1 cellular context compared by ENCODE assay signal in genomic region chr11:126268708-126269579, GRCh38.
TF ChIP-seq lines count a peak whose summit lies in the region.

TSS of gene FOXRED1 (plus strand) at chr11:126269154. CDS start at chr11:126269207, 53 bp downstream.
TSS of gene SRPRA (minus strand) at chr11:126268895. CDS start at chr11:126268804, 91 bp downstream.

TF ChIP-seq in K562, 482 proteins besides CTCF, POLR2A, EP300 and RAD21 (continued from another document and continues in another):
- TF ChIP-seq FOS (IDR thresholded peaks at IDR 0.05; ENCODE audit: extremely low read depth, insufficient read length): peak; percentile 76
- TF ChIP-seq JUND (IDR thresholded peaks at IDR 0.05; ENCODE audit: borderline replicate concordance, low read depth, low read length): peak; percentile 72
- no peak for TF ChIP-seq JUND (tag; IDR thresholded peaks at IDR 0.05; ENCODE audit: borderline replicate concordance, low read depth, low read length)
- no peak for TF ChIP-seq CREB5 (CRISPR knock-in tag; IDR thresholded peaks at IDR 0.05)
- TF ChIP-seq ZBTB9 (CRISPR knock-in tag; IDR thresholded peaks at IDR 0.05): peak; percentile 42; the same call in 1 of the 2 replicates
- TF ChIP-seq NCOR1 (IDR thresholded peaks at IDR 0.05): no peak
- peak; percentile 28; the same call in 1 of the 2 replicates for TF ChIP-seq L3MBTL2 (IDR thresholded peaks at IDR 0.05)
- TF ChIP-seq YY1 (IDR thresholded peaks at IDR 0.05; ENCODE audit: borderline replicate concordance in 1 of 3, control insufficient read depth in 1 of 3, extremely low read depth in 1 of 3, insufficient read depth in 3 of 3, insufficient read length in 1 of 3, insufficient replicate concordance in 2 of 3, low read depth in 1 of 3, low read length in 2 of 3): peak; percentile 15 to 88 (median 81)
- TF ChIP-seq ZNF707 (CRISPR knock-in tag; conservative IDR thresholded peaks at IDR 0.05): no peak
- TF ChIP-seq STAT6 (CRISPR knock-in tag; IDR thresholded peaks at IDR 0.05): no peak
- peak; percentile 93 for TF ChIP-seq GABPB1 (CRISPR knock-in tag; IDR thresholded peaks at IDR 0.05)
- TF ChIP-seq TEAD2 (tag; IDR thresholded peaks at IDR 0.05): no peak
- peak in 1 of 2 experiments; percentile 85; a peak in 2 of 4 replicates for TF ChIP-seq ZNF639 (CRISPR knock-in tag; conservative IDR thresholded peaks at IDR 0.05 in 1 of 2, IDR thresholded peaks at IDR 0.05 in 1 of 2)
- no peak for TF ChIP-seq KDM1A (IDR thresholded peaks at IDR 0.05)
- no peak for TF ChIP-seq RBM34 (IDR thresholded peaks at IDR 0.05; ENCODE audit: borderline replicate concordance, insufficient read depth, low read length)
- TF ChIP-seq MEIS2 (IDR thresholded peaks at IDR 0.05; ENCODE audit: partially characterized antibody): no peak
- TF ChIP-seq MAZ (CRISPR knock-in tag; conservative IDR thresholded peaks at IDR 0.05 in 1 of 2, IDR thresholded peaks at IDR 0.05 in 1 of 2): peak; percentile 99 to 100
- 0 out of 2 replicates have a peak, but pooled peaks have one; percentile 37 for TF ChIP-seq TEAD4 (IDR thresholded peaks at IDR 0.05; ENCODE audit: low read length)
- TF ChIP-seq TEAD4 (CRISPR knock-in tag; IDR thresholded peaks at IDR 0.05; ENCODE audit: borderline replicate concordance): no peak
- no peak for TF ChIP-seq ZNF644 (tag; IDR thresholded peaks at IDR 0.05; ENCODE audit: low read depth)
- peak; percentile 63; the same call in 1 of the 2 replicates for TF ChIP-seq RFX5 (IDR thresholded peaks at IDR 0.05; ENCODE audit: low read depth, low read length)
- TF ChIP-seq NCOA6 (IDR thresholded peaks at IDR 0.05): no peak
- TF ChIP-seq DMBX1 (CRISPR knock-in tag; IDR thresholded peaks at IDR 0.05; ENCODE audit: borderline replicate concordance): 0 out of 2 replicates have a peak, but pooled peaks have one; percentile 19
- no peak; the same call in 1 of the 2 replicates for TF ChIP-seq ARID4B (CRISPR knock-in tag; IDR thresholded peaks at IDR 0.05)
- no peak for TF ChIP-seq ZNF780A (CRISPR knock-in tag; IDR thresholded peaks at IDR 0.05)
- TF ChIP-seq ZNF280A (IDR thresholded peaks at IDR 0.05; ENCODE audit: low read depth, partially characterized antibody): no peak
- no peak for TF ChIP-seq SLC30A9 (CRISPR knock-in tag; IDR thresholded peaks at IDR 0.05)
- peak in 1 of 2 experiments; percentile 38; a peak in 1 of 4 replicates for TF ChIP-seq TEAD1 (CRISPR knock-in tag; IDR thresholded peaks at IDR 0.05)
- TF ChIP-seq CXXC5 (CRISPR knock-in tag; IDR thresholded peaks at IDR 0.05): peak; percentile 89
- no peak for TF ChIP-seq FOXK1 (CRISPR knock-in tag; IDR thresholded peaks at IDR 0.05; ENCODE audit: borderline replicate concordance)
- no peak for TF ChIP-seq ZNF197 (CRISPR knock-in tag; IDR thresholded peaks at IDR 0.05; ENCODE audit: low read depth)
- 0 out of 2 replicates have a peak, but pooled peaks have one; percentile 31 for TF ChIP-seq GTF2F1 (IDR thresholded peaks at IDR 0.05; ENCODE audit: low read depth, low read length)
- no peak for TF ChIP-seq DLX4 (CRISPR knock-in tag; IDR thresholded peaks at IDR 0.05)
- TF ChIP-seq NFE2 (IDR thresholded peaks at IDR 0.05; ENCODE audit: low read depth): no peak
- TF ChIP-seq RAD51 (IDR thresholded peaks at IDR 0.05; ENCODE audit: borderline replicate concordance, low read depth): peak; percentile 87
- no peak for TF ChIP-seq ZNF134 (CRISPR knock-in tag; conservative IDR thresholded peaks at IDR 0.05)
- peak; percentile 91 for TF ChIP-seq RBM25 (IDR thresholded peaks at IDR 0.05; ENCODE audit: low read depth, low read length, severe bottlenecking)
- no peak for TF ChIP-seq RFX1 (IDR thresholded peaks at IDR 0.05)
- TF ChIP-seq E2F5 (CRISPR knock-in tag; IDR thresholded peaks at IDR 0.05): no peak
- peak; percentile 74 for TF ChIP-seq NEUROD1 (IDR thresholded peaks at IDR 0.05; ENCODE audit: borderline replicate concordance, low read depth, low read length, partially characterized antibody)
- no peak for TF ChIP-seq ZNF431 (CRISPR knock-in tag; IDR thresholded peaks at IDR 0.05)
- TF ChIP-seq ZNF57 (CRISPR knock-in tag; IDR thresholded peaks at IDR 0.05): no peak
- TF ChIP-seq IFI16 (CRISPR knock-in tag; IDR thresholded peaks at IDR 0.05): no peak
- no peak for TF ChIP-seq ARID3B (CRISPR knock-in tag; IDR thresholded peaks at IDR 0.05; ENCODE audit: borderline replicate concordance)
- no peak for TF ChIP-seq PTTG1 (tag; IDR thresholded peaks at IDR 0.05; ENCODE audit: low read depth)
- TF ChIP-seq POLR3G (IDR thresholded peaks at IDR 0.05; ENCODE audit: extremely low read depth, insufficient read length, insufficient replicate concordance): no peak
- no peak for TF ChIP-seq ZNF324 (CRISPR knock-in tag; IDR thresholded peaks at IDR 0.05)
- TF ChIP-seq ZNF316 (IDR thresholded peaks at IDR 0.05): no peak
- no peak for TF ChIP-seq KAT2B (IDR thresholded peaks at IDR 0.05; ENCODE audit: low read depth, low read length)
- TF ChIP-seq MYC (IDR thresholded peaks at IDR 0.05; ENCODE audit: low read depth, low read length): peak; percentile 87
- TF ChIP-seq MYC (CRISPR knock-in tag; IDR thresholded peaks at IDR 0.05; ENCODE audit: borderline replicate concordance, low read depth): 0 out of 2 replicates have a peak, but pooled peaks have one; percentile 21
- TF ChIP-seq ZNF41 (CRISPR knock-in tag; conservative IDR thresholded peaks at IDR 0.05): no peak
- TF ChIP-seq EP400 (IDR thresholded peaks at IDR 0.05): peak; percentile 98
- TF ChIP-seq ZSCAN32 (CRISPR knock-in tag; IDR thresholded peaks at IDR 0.05): no peak
- no peak for TF ChIP-seq NUFIP1 (IDR thresholded peaks at IDR 0.05; ENCODE audit: partially characterized antibody)
- TF ChIP-seq NFE2L1 (tag; IDR thresholded peaks at IDR 0.05; ENCODE audit: borderline replicate concordance, low read depth): no peak
- no peak for TF ChIP-seq SAFB2 (IDR thresholded peaks at IDR 0.05; ENCODE audit: borderline replicate concordance, low read depth, low read length, severe bottlenecking)
- no peak for TF ChIP-seq SMARCC2 (IDR thresholded peaks at IDR 0.05; ENCODE audit: low read depth)
